ENCODE assay signal across 12 cellular contexts in the genomic region with DNA sequence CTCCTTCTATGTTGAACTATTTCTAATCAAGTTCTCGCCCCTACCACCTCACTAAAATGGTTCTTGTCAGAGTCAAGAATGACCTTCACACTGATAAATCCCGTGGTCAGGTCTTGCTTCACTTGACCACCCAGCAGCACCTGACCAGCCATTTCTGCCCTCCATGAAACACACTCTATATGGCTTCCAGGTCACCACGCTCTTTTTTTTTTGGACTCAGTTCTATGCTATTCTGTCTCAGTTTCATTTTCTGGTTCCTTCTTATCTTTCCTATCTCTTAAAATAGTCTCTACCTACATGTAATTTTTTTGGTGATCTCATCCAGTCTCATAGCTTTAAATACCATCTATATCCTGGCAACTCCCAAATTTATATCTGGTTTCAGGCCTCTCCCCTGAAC. TPM values are rescaled to one million over a fixed set of nuclear protein-coding genes. Genes with fewer than 3 reads are reported as not detected.
DNase-seq lines count a peak whose midpoint lies in the region; ATAC-seq and TF ChIP-seq lines count a peak whose summit lies in the region.
"Had no signal": no experiment of that assay in that cellular context is flagged by ENCODE, and none has a peak within 500 bp of the region (broad histone marks: within the 10 kb centered on the region; RNA-seq: fewer than 3 reads in every experiment).

No MANE protein-coding gene starts in this region.

- CTCF ChIA-PET in SK-N-SH (lab: Yijun Ruan, JAX), result no interaction called here

- peaks cover 0 to 3% of the 10 kb centered on the region in 2 experiments for H3K36me3 ChIP-seq in SK-N-SH (replicated peaks in 1 of 2; ENCODE audit: control insufficient read depth in 1 of 2, insufficient read depth in 2 of 2, low read length in 1 of 2)

- H3K4me2 ChIP-seq in SK-N-SH, result no peak overlapping the region

- no peak for TF ChIP-seq EP300 in SK-N-SH (IDR thresholded peaks at IDR 0.05; ENCODE audit: borderline replicate concordance in 1 of 2, low read depth in 1 of 2, low read length in 1 of 2)

- POLR2A ChIA-PET in SK-N-SH (lab: Yijun Ruan, JAX), result no interaction called here

- H3K9me3 ChIP-seq in SK-N-SH, result no peaks in the 10 kb centered on the region
- H3K9me3 ChIP-seq: upper lobe of right lung had no signal

- peaks cover 61% of the 10 kb centered on the region for H3K79me2 ChIP-seq in SK-N-SH (ENCODE audit: insufficient read depth)

- no peaks in the 10 kb centered on the region for H3K9me2 ChIP-seq in SK-N-SH

- intact Hi-C loops in left colon (cut with DNase I, micrococcal nuclease), result no loop called here

- no peaks in the 10 kb centered on the region; a peak in 1 of 4 replicates for H3K4me1 ChIP-seq in SK-N-SH (ENCODE audit: control insufficient read depth in 1 of 2, insufficient read depth in 2 of 2, low read depth in 1 of 2, low read length in 1 of 2)

- no peak overlapping the region for H2AFZ ChIP-seq in SK-N-SH (ENCODE audit: low read depth)

- no peak overlapping the region for H3K27ac ChIP-seq in SK-N-SH (ENCODE audit: low read depth in 2 of 2, low read length in 1 of 2)
- H3K27ac ChIP-seq: upper lobe of right lung had no signal

- WGBS in SK-N-SH (ENCODE audit: low lambda C conversion rate), result 97% methylated on average over 3 of the region's 3 CpGs

- DNase-seq in left colon, result no peak
- no peak for DNase-seq in NCI-H2171 (lab: John Stamatoyannopoulos, UW)
- no peak for DNase-seq in DMS153 (lab: John Stamatoyannopoulos, UW)
- no peak for DNase-seq in SK-N-SH
- DNase-seq: activated CD4-positive, CD25-positive, alpha-beta regulatory T cell; activated gamma-delta T cell treated with Interleukin-2 at 50 U/mL for 16 hours; COR-L47; NCI-H2029; upper lobe of right lung had no signal

- no peaks in the 10 kb centered on the region for H3K27me3 ChIP-seq in SK-N-SH (ENCODE audit: insufficient read depth)
- H3K27me3 ChIP-seq: upper lobe of right lung had no signal

- no peaks in the 10 kb centered on the region for H4K20me1 ChIP-seq in SK-N-SH (ENCODE audit: insufficient read depth)

- TF ChIP-seq RAD21 in SK-N-SH (IDR thresholded peaks at IDR 0.05; ENCODE audit: low read length), result no peak

- H3K4me3 ChIP-seq in SK-N-SH (ENCODE audit: low read depth in 2 of 2, low read length in 1 of 2), result no peak overlapping the region
- H3K4me3 ChIP-seq: upper lobe of right lung had no signal

- no peak for TF ChIP-seq CTCF in SK-N-SH (IDR thresholded peaks at IDR 0.05)

- ATAC-seq in GM18868 (IDR thresholded peaks at IDR 0.05; ENCODE audit: unreplicated experiment) (peak; percentile 58), GM21619 (IDR thresholded peaks at IDR 0.05; ENCODE audit: unreplicated experiment) (peak; percentile 51), HG03139 (IDR thresholded peaks at IDR 0.05; ENCODE audit: unreplicated experiment) (peak; percentile 54), left colon (peak; percentile 9)
- ATAC-seq: upper lobe of right lung had no signal

- no peak overlapping the region for H3K9ac ChIP-seq in SK-N-SH

- peaks cover 8% of the 10 kb centered on the region for H3F3A ChIP-seq in SK-N-SH (replicated peaks; ENCODE audit: insufficient read depth)

TF ChIP-seq in SK-N-SH, 30 proteins besides CTCF, POLR2A, EP300 and RAD21:
- TF ChIP-seq TCF12 (IDR thresholded peaks at IDR 0.05), result no peak
- no peak for TF ChIP-seq MEF2A (IDR thresholded peaks at IDR 0.05; ENCODE audit: borderline replicate concordance, low read depth)
- TF ChIP-seq, protein P1, sequence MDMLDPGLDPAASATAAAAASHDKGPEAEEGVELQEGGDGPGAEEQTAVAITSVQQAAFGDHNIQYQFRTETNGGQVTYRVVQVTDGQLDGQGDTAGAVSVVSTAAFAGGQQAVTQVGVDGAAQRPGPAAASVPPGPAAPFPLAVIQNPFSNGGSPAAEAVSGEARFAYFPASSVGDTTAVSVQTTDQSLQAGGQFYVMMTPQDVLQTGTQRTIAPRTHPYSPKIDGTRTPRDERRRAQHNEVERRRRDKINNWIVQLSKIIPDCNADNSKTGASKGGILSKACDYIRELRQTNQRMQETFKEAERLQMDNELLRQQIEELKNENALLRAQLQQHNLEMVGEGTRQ (IDR thresholded peaks at IDR 0.05; ENCODE audit: borderline replicate concordance, low read depth, low read length), result no peak
- no peak for TF ChIP-seq SIN3A (IDR thresholded peaks at IDR 0.05; ENCODE audit: borderline replicate concordance, low read depth, low read length)
- no peak for TF ChIP-seq TAF1 (IDR thresholded peaks at IDR 0.05; ENCODE audit: borderline replicate concordance, low read depth, low read length)
- no peak for TF ChIP-seq ELF1 (IDR thresholded peaks at IDR 0.05)
- TF ChIP-seq GABPA (IDR thresholded peaks at IDR 0.05; ENCODE audit: low read depth), result no peak
- TF ChIP-seq MXI1 (IDR thresholded peaks at IDR 0.05; ENCODE audit: low read depth, low read length), result no peak
- TF ChIP-seq NRF1 (IDR thresholded peaks at IDR 0.05; ENCODE audit: low read depth, low read length), result no peak
- no peak for TF ChIP-seq ZBTB33 (IDR thresholded peaks at IDR 0.05; ENCODE audit: borderline replicate concordance, low read depth)
- TF ChIP-seq, protein P2, sequence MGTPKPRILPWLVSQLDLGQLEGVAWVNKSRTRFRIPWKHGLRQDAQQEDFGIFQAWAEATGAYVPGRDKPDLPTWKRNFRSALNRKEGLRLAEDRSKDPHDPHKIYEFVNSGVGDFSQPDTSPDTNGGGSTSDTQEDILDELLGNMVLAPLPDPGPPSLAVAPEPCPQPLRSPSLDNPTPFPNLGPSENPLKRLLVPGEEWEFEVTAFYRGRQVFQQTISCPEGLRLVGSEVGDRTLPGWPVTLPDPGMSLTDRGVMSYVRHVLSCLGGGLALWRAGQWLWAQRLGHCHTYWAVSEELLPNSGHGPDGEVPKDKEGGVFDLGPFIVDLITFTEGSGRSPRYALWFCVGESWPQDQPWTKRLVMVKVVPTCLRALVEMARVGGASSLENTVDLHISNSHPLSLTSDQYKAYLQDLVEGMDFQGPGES (IDR thresholded peaks at IDR 0.05; ENCODE audit: low read depth, low read length), result no peak
- no peak for TF ChIP-seq NFIC (IDR thresholded peaks at IDR 0.05; ENCODE audit: borderline replicate concordance)
- no peak for TF ChIP-seq USF1 (IDR thresholded peaks at IDR 0.05; ENCODE audit: borderline replicate concordance, low read depth)

RNA-seq across cellular contexts. Expression of gene EIF2AK3, which starts 11.4 kb away (rescaled TPM):
- total RNA-seq in left colon, result 10 to 100 TPM; 25.1 to 39.1 TPM
- polyA plus RNA-seq in SK-N-SH (2012; rRNA removed), result 2.2 and 4.8 TPM in 2 replicates
- polyA plus RNA-seq in SK-N-SH (2012; cell fraction: cytosol; rRNA removed), result 4.2 and 4.8 TPM in 2 replicates
- 4.8 and 9.9 TPM in 2 replicates for polyA plus RNA-seq in SK-N-SH (2012; cell fraction: nucleus; rRNA removed)
